Comparison of ENCODE assay signal across 1 cellular context in genomic region chr22:39234867-39235687, GRCh38.
TF ChIP-seq lines count a peak whose summit lies in the region.

No MANE protein-coding gene starts in this region.

TF ChIP-seq in Ishikawa, 13 proteins besides CTCF, POLR2A, EP300 and RAD21 (continued from another document):
- TF ChIP-seq TCF12 (IDR thresholded peaks at IDR 0.05; ENCODE audit: low read depth) (peak; percentile 93), YY1 (IDR thresholded peaks at IDR 0.05; ENCODE audit: low read depth) (no peak; the same call in 1 of the 2 replicates), CEBPB (IDR thresholded peaks at IDR 0.05) (no peak)
